Comparison of ENCODE assay signal across 20 cellular contexts in the genomic region with DNA sequence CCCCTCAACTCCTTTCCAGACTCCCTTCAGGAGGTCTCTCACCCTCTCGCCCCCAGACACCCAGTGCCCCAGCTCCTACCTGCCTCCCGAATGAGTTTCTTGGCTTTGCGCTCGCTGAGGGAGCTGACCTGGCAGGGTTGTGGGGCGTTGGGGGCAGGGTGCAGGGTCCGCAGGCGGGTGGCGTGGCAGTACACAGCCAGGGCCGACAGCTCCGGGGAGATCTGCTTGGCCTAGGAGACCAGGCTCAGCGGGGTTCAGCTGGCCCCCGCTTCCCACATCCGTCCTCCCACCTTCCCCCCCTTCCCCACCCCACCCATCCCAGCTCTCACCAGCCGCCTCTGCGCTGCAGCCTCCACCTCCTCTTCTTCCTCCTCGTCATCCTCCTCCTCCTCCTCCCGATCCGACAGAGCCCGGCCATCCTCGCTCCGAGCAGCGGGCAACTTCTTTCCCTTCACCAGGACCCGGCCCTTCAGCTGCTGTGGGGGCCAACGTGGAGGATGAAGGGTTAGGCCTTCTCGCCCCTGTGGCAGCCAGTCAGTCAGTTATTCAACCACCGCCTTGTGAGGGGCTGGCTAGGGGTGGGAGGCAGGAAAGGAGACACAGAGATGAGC.
"Had no signal": no experiment of that assay in that cellular context is flagged by ENCODE, and none has a peak within 500 bp of the region (broad histone marks: within the 10 kb centered on the region; RNA-seq: fewer than 3 reads in every experiment).

No MANE protein-coding gene starts in this region.

- H3K36me3 ChIP-seq: colonic mucosa, ovary, prostate gland had no signal

- H3K4me3 ChIP-seq: body of pancreas, colonic mucosa, left ventricle myocardium inferior, ovary, prostate gland, stomach, tibial nerve had no signal

- H3K9me3 ChIP-seq: body of pancreas, colonic mucosa, left ventricle myocardium inferior, ovary, prostate gland, stomach, tibial nerve had no signal

- H3K4me1 ChIP-seq: body of pancreas, colonic mucosa, prostate gland had no signal

- DNase-seq: activated B cell treated with CpG ODN at 0.5 μM for 24 hours; activated CD4-positive, alpha-beta T cell treated with anti-CD3 and anti-CD28 coated beads for 36 hours; activated CD8-positive, alpha-beta memory T cell treated with anti-CD3 and anti-CD28 coated beads, Interleukin-2, amount 10 ng/mL, durations not matched to agents 7 days and 5 days; activated CD8-positive, alpha-beta T cell treated with anti-CD3 and anti-CD28 coated beads, Interleukin-2, amount 10 ng/mL, durations not matched to agents 7 days and 5 days; activated effector memory CD4-positive, alpha-beta T cell treated with Interleukin-2 at 50 U/mL for 16 hours; activated naive CD4-positive, alpha-beta T cell treated with Interleukin-2 at 50 U/mL for 16 hours; activated T-cell treated with anti-CD3 and anti-CD28 coated beads, Interleukin-2, amount 50 U/mL, for 72 hours; body of pancreas; colonic mucosa; effector CD8-positive, alpha-beta T cell; left ventricle myocardium inferior; ovary; retina; stimulated activated CD4-positive, alpha-beta T cell treated with anti-CD3 and anti-CD28 coated beads, Interleukin-15, amount 100 ng/mL, for 24 hours; stimulated activated CD4-positive, alpha-beta T cell treated with anti-CD3 and anti-CD28 coated beads, Interleukin-2, amount 100 ng/mL, for 24 hours; stimulated activated naive B cell treated with anti-CD40 and anti-IgM and Interleukin-4, amounts not matched to agents 10 μg/mL and 1 μg/mL and 100 μg/mL, for 72 hours; stomach; T-helper 1 cell had no signal

- H3K27me3 ChIP-seq: body of pancreas, colonic mucosa, ovary, stomach, tibial nerve had no signal

- ATAC-seq: activated CD4-positive, alpha-beta T cell treated with anti-CD3 and anti-CD28 coated beads for 36 hours; activated CD8-positive, alpha-beta memory T cell treated with anti-CD3 and anti-CD28 coated beads, Interleukin-2, amount 10 ng/mL, durations not matched to agents 7 days and 5 days; activated CD8-positive, alpha-beta T cell treated with anti-CD3 and anti-CD28 coated beads, Interleukin-2, amount 10 ng/mL, durations not matched to agents 7 days and 5 days; body of pancreas; stimulated activated naive B cell treated with anti-CD40 and anti-IgM and Interleukin-4, amounts not matched to agents 10 μg/mL and 1 μg/mL and 100 μg/mL, for 72 hours had no signal

- H3K27ac ChIP-seq: body of pancreas, colonic mucosa, left ventricle myocardium inferior, ovary, prostate gland, stomach had no signal
